Comparison of ENCODE assay signal across 1 cellular context in genomic region chr4:183987987-183988392, GRCh38.
TF ChIP-seq lines count a peak whose summit lies in the region.

No MANE protein-coding gene starts in this region.

TF ChIP-seq in HEK293, 187 proteins besides CTCF, POLR2A, EP300 and RAD21 (continued from another document):
- TF ChIP-seq ZNF398 (tag by site-specific recombination; IDR thresholded peaks at IDR 0.05) (no peak), SALL2 (tag by site-specific recombination; IDR thresholded peaks at IDR 0.05; ENCODE audit: borderline replicate concordance) (no peak), ZNF76 (tag by site-specific recombination; IDR thresholded peaks at IDR 0.05; ENCODE audit: borderline replicate concordance, low read depth) (peak; percentile 76), ZNF335 (tag by site-specific recombination; conservative IDR thresholded peaks at IDR 0.05) (peak; percentile 9; the same call in 1 of the 2 replicates), ZNF600 (tag by site-specific recombination; IDR thresholded peaks at IDR 0.05) (0 out of 2 replicates have a peak, but pooled peaks have one; percentile 49), ZNF692 (tag by site-specific recombination; IDR thresholded peaks at IDR 0.05) (0 out of 2 replicates have a peak, but pooled peaks have one; percentile 4), ZNF404 (tag by site-specific recombination; IDR thresholded peaks at IDR 0.05) (no peak), ZNF571 (tag by site-specific recombination; IDR thresholded peaks at IDR 0.05) (no peak), KLF1 (tag by site-specific recombination; IDR thresholded peaks at IDR 0.05) (no peak), ZNF596 (tag by site-specific recombination; IDR thresholded peaks at IDR 0.05) (no peak), ZNF473 (tag by site-specific recombination; IDR thresholded peaks at IDR 0.05) (no peak), SETDB1 (IDR thresholded peaks at IDR 0.05; ENCODE audit: insufficient read length, low read length) (no peak), ZNF366 (tag by site-specific recombination; conservative IDR thresholded peaks at IDR 0.05) (peak; percentile 65), SCRT2 (tag by site-specific recombination; IDR thresholded peaks at IDR 0.05) (no peak), ZBTB49 (tag by site-specific recombination; IDR thresholded peaks at IDR 0.05; ENCODE audit: low read depth) (no peak), ZBTB17 (tag by site-specific recombination; IDR thresholded peaks at IDR 0.05) (peak; percentile 75), ZNF394 (tag by site-specific recombination; IDR thresholded peaks at IDR 0.05; ENCODE audit: borderline replicate concordance) (0 out of 2 replicates have a peak, but pooled peaks have one; percentile 11), ZNF521 (tag by site-specific recombination; IDR thresholded peaks at IDR 0.05) (no peak), ZXDB (tag by site-specific recombination; IDR thresholded peaks at IDR 0.05) (no peak; the same call in 1 of the 2 replicates), RBAK (tag by site-specific recombination; IDR thresholded peaks at IDR 0.05) (no peak), ZNF560 (tag by site-specific recombination; IDR thresholded peaks at IDR 0.05; ENCODE audit: borderline replicate concordance) (no peak), ZNF280D (tag by site-specific recombination; IDR thresholded peaks at IDR 0.05) (no peak), ZNF629 (tag by site-specific recombination; IDR thresholded peaks at IDR 0.05) (peak; percentile 79), PRDM4 (tag by site-specific recombination; IDR thresholded peaks at IDR 0.05) (no peak)
